Comparison of ENCODE assay signal across 1 cellular context in genomic region chr15:80564056-80564455, GRCh38.
TF ChIP-seq lines count a peak whose summit lies in the region.

No MANE protein-coding gene starts in this region.

TF ChIP-seq in GM12878, 131 proteins besides CTCF, POLR2A, EP300 and RAD21 (continued from another document):
- no peak for TF ChIP-seq PRDM15 (CRISPR knock-in tag; IDR thresholded peaks at IDR 0.05)
- TF ChIP-seq IKZF2 (IDR thresholded peaks at IDR 0.05): no peak
- no peak for TF ChIP-seq E4F1 (IDR thresholded peaks at IDR 0.05; ENCODE audit: borderline replicate concordance, partially characterized antibody)
- no peak for TF ChIP-seq SMC3 (IDR thresholded peaks at IDR 0.05; ENCODE audit: borderline replicate concordance, low read length)
